10 cellular contexts compared by ENCODE assay signal in genomic region chr12:108833355-108833733, GRCh38. TPM values are rescaled to one million over a fixed set of nuclear protein-coding genes. Genes with fewer than 3 reads are reported as not detected.
DNase-seq lines count a peak whose midpoint lies in the region; TF ChIP-seq lines count a peak whose summit lies in the region.
"Had no signal": no experiment of that assay in that cellular context is flagged by ENCODE, and none has a peak within 500 bp of the region (broad histone marks: within the 10 kb centered on the region; RNA-seq: fewer than 3 reads in every experiment).

No MANE protein-coding gene starts in this region.

- peak overlapping the region; percentile 82 for H3K27ac Mint-ChIP-seq in progenitor cell of endocrine pancreas

- peaks cover 11% of the 10 kb centered on the region for H3K4me1 Mint-ChIP-seq in progenitor cell of endocrine pancreas (ENCODE audit: low read depth)

- DNase-seq in Caki2 (ENCODE audit: low read depth) (peak; percentile 79), SW480 (ENCODE audit: low spot score) (peak; percentile 56), foreskin fibroblast (peak; percentile 88 to 90), progenitor cell of endocrine pancreas (ENCODE audit: low spot score, unreplicated experiment) (no peak), DMS53 treated with DMSO at 0.1 percent for 48 hours (lab: John Stamatoyannopoulos, UW; ENCODE audit: unreplicated experiment) (no peak), midbrain (lab: John Stamatoyannopoulos, UW) (no peak), middle frontal gyrus (ENCODE audit: extremely low spot score, low spot score) (no peak), GM13976 (ENCODE audit: low spot score) (no peak)

- peak overlapping the region; percentile 6 to 39 for H3K4me3 ChIP-seq in foreskin fibroblast (ENCODE audit: low read depth in 1 of 2, low read length in 2 of 2)

- in situ Hi-C loops in Caki2 (cut with HindIII; ENCODE audit: low pct_unique_long_range_greater_than_20kb, low sequenced_read_pairs) (no loop called here), GM13976 (cut with MboI; ENCODE audit: low sequenced_read_pairs, unreplicated experiment) (no loop called here)

- H3K4me3 Mint-ChIP-seq in progenitor cell of endocrine pancreas (ENCODE audit: low read depth) = no peak overlapping the region

- H3K9me3 Mint-ChIP-seq in progenitor cell of endocrine pancreas (ENCODE audit: low read depth) = no peaks in the 10 kb centered on the region

- peaks cover 10% of the 10 kb centered on the region for H3K36me3 Mint-ChIP-seq in progenitor cell of endocrine pancreas (ENCODE audit: insufficient read depth)

- TF ChIP-seq CTCF in foreskin fibroblast (IDR thresholded peaks at IDR 0.05; ENCODE audit: low read depth, low read length) = no peak
- no peak for TF ChIP-seq CTCF in progenitor cell of endocrine pancreas (IDR thresholded peaks at IDR 0.05; ENCODE audit: unreplicated experiment)
- TF ChIP-seq CTCF in GM13976 (IDR thresholded peaks at IDR 0.05; ENCODE audit: borderline replicate concordance, control extremely low read depth, extremely low read depth, insufficient read depth, missing control alignments) = no peak

- H3K27me3 Mint-ChIP-seq in progenitor cell of endocrine pancreas = no peaks in the 10 kb centered on the region

RNA-seq across cellular contexts. Expression of gene SSH1, which starts 24.0 kb away (rescaled TPM):
- total RNA-seq in Caki2 (2014; rRNA removed; shearing (Covaris generic); ENCODE audit: low replicate concordance) = 6.6 and 8.7 TPM in 2 replicates
- total RNA-seq in progenitor cell of endocrine pancreas = 37.2 and 38.8 TPM in 2 replicates

RNA-seq across cellular contexts. Expression of gene DAO, which starts 46.5 kb away (rescaled TPM):
- not detected in 2 replicates for total RNA-seq in Caki2 (2014; rRNA removed; shearing (Covaris generic); ENCODE audit: low replicate concordance)
- not detected in 2 replicates for total RNA-seq in progenitor cell of endocrine pancreas
- total RNA-seq: epithelial cell of proximal tubule; T-helper 2 cell treated with Interferon-gamma antibody and Interleukin-4, amounts not matched to agents 100 ng/mL and 5 ng/mL, for 36 hours had no signal

Comparison
In these comparisons a context has a peak if more than half of its experiments do, and no peak if none do; other contexts are left out.
1. DNase-seq: peak in Caki2 (single experiment), SW480 (single experiment) and foreskin fibroblast (2 of 2); none in progenitor cell of endocrine pancreas (single experiment), DMS53 treated with DMSO at 0.1 percent for 48 hours (single experiment), midbrain (single experiment), middle frontal gyrus (single experiment) and GM13976 (single experiment).